ENCODE assay signal across 7 cellular contexts in the genomic region with DNA sequence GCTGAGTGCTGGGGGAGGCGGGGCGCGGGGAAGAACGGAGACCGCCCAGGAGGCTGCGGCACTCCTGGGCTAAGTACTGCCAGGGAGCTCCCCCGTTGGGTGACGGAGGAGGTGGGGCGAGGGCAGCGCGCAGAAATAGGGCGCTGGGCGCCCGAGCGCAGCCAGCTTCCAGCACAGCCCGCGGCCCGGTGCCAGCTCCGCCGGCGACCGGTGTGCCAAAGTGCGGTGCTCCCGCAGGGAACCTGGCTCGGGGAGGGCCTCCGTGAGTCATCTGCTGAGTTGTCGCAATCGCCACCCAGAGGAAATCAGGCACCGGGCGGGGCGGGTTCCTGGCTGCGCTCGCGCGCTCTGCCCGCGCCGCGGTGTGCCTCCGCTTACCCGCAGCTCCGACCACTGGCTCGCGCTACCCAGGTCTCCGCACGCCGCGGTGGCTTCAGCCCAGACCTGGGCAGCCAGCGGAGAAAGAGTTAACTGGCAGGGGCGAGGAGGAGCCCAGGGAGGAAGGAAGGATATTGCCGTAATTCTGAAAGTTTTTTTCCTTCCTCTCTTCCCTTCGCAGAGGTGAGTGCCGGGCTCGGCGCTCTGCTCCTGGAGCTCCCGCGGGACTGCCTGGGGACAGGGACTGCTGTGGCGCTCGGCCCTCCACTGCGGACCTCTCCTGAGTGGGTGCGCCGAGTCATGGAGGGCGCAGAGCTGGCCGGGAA. TPM values are rescaled to one million over a fixed set of nuclear protein-coding genes. Genes with fewer than 3 reads are reported as not detected.
DNase-seq lines count a peak whose midpoint lies in the region; ATAC-seq and TF ChIP-seq lines count a peak whose summit lies in the region.

TSS of gene GPAT3 (plus strand) at position 164 of the 704 bp plus-strand sequence. CDS start at position 679, 515 bp downstream.

- H3K27ac Mint-ChIP-seq in HFFc6: peak within 1 kb of the TSS; percentile 15; the same call in 1 of the 2 replicates
- peak within 1 kb of the TSS; percentile 49 for H3K27ac Mint-ChIP-seq in activated CD4-positive, alpha-beta T cell treated with anti-CD3 and anti-CD28 coated beads for 36 hours
- no peak within 1 kb of the TSS for H3K27ac Mint-ChIP-seq in chondrocyte (ENCODE audit: unreplicated experiment)

- TF ChIP-seq CTCF in HFFc6 (IDR thresholded peaks at IDR 0.05) (no peak), chondrocyte (IDR thresholded peaks at IDR 0.05) (no peak)

- POLR2A ChIA-PET in activated CD4-positive, alpha-beta T cell treated with anti-CD3 and anti-CD28 coated beads for 36 hours (lab: Charles Lee): interaction anchor here (0.8 kb wide), 1 partner anchor 62 kb away, joined by 3 read pairs; no protein-coding TSS in a partner anchor

- H3K4me1 Mint-ChIP-seq in HFFc6 (ENCODE audit: low read depth) (peaks cover 13% of the 10 kb centered on the region), chondrocyte (ENCODE audit: low read depth) (peaks cover 15% of the 10 kb centered on the region)
- peaks cover 16% of the 10 kb centered on the region for H3K4me1 Mint-ChIP-seq in activated CD4-positive, alpha-beta T cell treated with anti-CD3 and anti-CD28 coated beads for 36 hours

- H3K27me3 Mint-ChIP-seq in HFFc6 (ENCODE audit: insufficient read depth): peaks cover 25% of the 10 kb centered on the region
- H3K27me3 Mint-ChIP-seq in activated CD4-positive, alpha-beta T cell treated with anti-CD3 and anti-CD28 coated beads for 36 hours: peaks cover 27% of the 10 kb centered on the region
- peaks cover 39% of the 10 kb centered on the region for H3K27me3 Mint-ChIP-seq in chondrocyte (ENCODE audit: low read depth)

- DNase-seq in HFFc6 (peak; percentile 33), NCI-H1105 treated with DMSO at 0.1 percent for 48 hours (lab: John Stamatoyannopoulos, UW) (peak; percentile 44), chondrocyte (ENCODE audit: low spot score) (no peak), left colon (peak; percentile 89 to 90)
- peak; percentile 84 for DNase-seq in activated CD4-positive, alpha-beta T cell treated with anti-CD3 and anti-CD28 coated beads for 36 hours
- peak; percentile 47 for DNase-seq in stimulated activated CD4-positive, alpha-beta T cell treated with anti-CD3 and anti-CD28 coated beads, Interleukin-2, amount 100 ng/mL, for 4 hours (ENCODE audit: low read depth)

- H3K4me3 Mint-ChIP-seq in HFFc6 (peak within 1 kb of the TSS; percentile 90), chondrocyte (ENCODE audit: unreplicated experiment) (peak within 1 kb of the TSS; percentile 80)
- H3K4me3 Mint-ChIP-seq in activated CD4-positive, alpha-beta T cell treated with anti-CD3 and anti-CD28 coated beads for 36 hours: peak within 1 kb of the TSS; percentile 73

- CTCF ChIA-PET in activated CD4-positive, alpha-beta T cell treated with anti-CD3 and anti-CD28 coated beads for 36 hours (lab: Charles Lee): interaction anchor here (0.6 to 1.9 kb wide), 3 partner anchors 26 to 254 kb away, joined by 3 to 7 read pairs (median 4); no protein-coding TSS in a partner anchor

- no peaks in the 10 kb centered on the region for H3K9me3 Mint-ChIP-seq in HFFc6
- no peaks in the 10 kb centered on the region for H3K9me3 Mint-ChIP-seq in activated CD4-positive, alpha-beta T cell treated with anti-CD3 and anti-CD28 coated beads for 36 hours (ENCODE audit: low read depth)
- H3K9me3 Mint-ChIP-seq in chondrocyte (ENCODE audit: low read depth): no peaks in the 10 kb centered on the region

- H3K36me3 Mint-ChIP-seq in HFFc6 (ENCODE audit: low read depth) (no peaks in the 10 kb centered on the region), chondrocyte (ENCODE audit: low read depth) (no peaks in the 10 kb centered on the region)
- no peaks in the 10 kb centered on the region for H3K36me3 Mint-ChIP-seq in activated CD4-positive, alpha-beta T cell treated with anti-CD3 and anti-CD28 coated beads for 36 hours (ENCODE audit: low read depth)

- intact Hi-C loops in activated CD4-positive, alpha-beta T cell treated with anti-CD3 and anti-CD28 coated beads for 36 hours (cut with DNase I, micrococcal nuclease): loop anchor here in 1 of 2 experiments (1.0 kb wide), 1 partner anchor 51 kb away; the partner anchor contains the start of gene ABRAXAS1
- intact Hi-C loops in left colon (cut with DNase I, micrococcal nuclease): no loop called here

- ATAC-seq in GM18502 (IDR thresholded peaks at IDR 0.05; ENCODE audit: poor library complexity, unreplicated experiment): peak; percentile 81
- ATAC-seq in activated CD4-positive, alpha-beta T cell treated with anti-CD3 and anti-CD28 coated beads for 36 hours: peak; percentile 92
- ATAC-seq in left colon: peak; percentile 90

RNA-seq across cellular contexts. Expression of gene GPAT3, which starts in this region (rescaled TPM):
- 1 to 10 TPM in 1 of 6 experiments, under 1 TPM in 5; 0.51 to 1.8 (median 0.79) TPM for total RNA-seq in HFFc6 (2021; fragmentation: NEBNext Ultra II Directional; extraction: Animal tissue kit (Norgen Biotek cat#: 25700))
- 1 to 10 TPM; 1.3 to 1.6 TPM for total RNA-seq in activated CD4-positive, alpha-beta T cell treated with anti-CD3 and anti-CD28 coated beads for 36 hours
- total RNA-seq in chondrocyte (0.07 to 0.17 TPM (median 0.15 TPM) in 3 replicates), left colon (10 to 100 TPM; 27.0 to 51.5 TPM)

Comparison
In these comparisons a context has a peak if more than half of its experiments do, and no peak if none do; other contexts are left out.
1. RNA of gene GPAT3 (total RNA-seq): 27.0 to 51.5 TPM in left colon; 1.3 to 1.6 TPM in activated CD4-positive, alpha-beta T cell treated with anti-CD3 and anti-CD28 coated beads for 36 hours, 0.51 to 1.8 TPM in HFFc6 and 0.07 to 0.17 TPM in chondrocyte; every median in the first group is over 4 times any median in the second.
2. Peak in every context shown above with its lines, with median percentiles within 50 percentile points of each other: ATAC-seq and H3K4me3 Mint-ChIP-seq.